ENCODE assay signal across 16 cellular contexts in genomic region chr16:12160815-12161550, GRCh38.
DNase-seq lines count a peak whose midpoint lies in the region; ATAC-seq and TF ChIP-seq lines count a peak whose summit lies in the region.
"Had no signal": no experiment of that assay in that cellular context is flagged by ENCODE, and none has a peak within 500 bp of the region (broad histone marks: within the 10 kb centered on the region; RNA-seq: fewer than 3 reads in every experiment).

No MANE protein-coding gene starts in this region.

- TF ChIP-seq CTCF in GM10248 (IDR thresholded peaks at IDR 0.05; ENCODE audit: control extremely low read depth, extremely low read depth, low read depth, missing control alignments) (no peak), chondrocyte (IDR thresholded peaks at IDR 0.05) (no peak)

- DNase-seq in GM10248 (ENCODE audit: extremely low spot score) = peak; percentile 54
- DNase-seq in chondrocyte (ENCODE audit: low spot score) = no peak
- no peak for DNase-seq in NCI-H1048 (lab: John Stamatoyannopoulos, UW)
- DNase-seq in activated T-helper 1 cell treated with anti-CD3 and anti-CD28 coated beads, Interleukin-12 subunit alpha, Interleukin-12 subunit beta, Interleukin-2, Interleukin-4 antibody, amounts not matched to agents 30 ng/mL and 10 ng/mL and 1 ng/mL, durations not matched to agents 14 hours and 24 hours and 36 hours (ENCODE audit: low spot score) = no peak
- no peak for DNase-seq in T-cell
- DNase-seq: activated B cell treated with CpG ODN at 0.5 μM for 24 hours; activated naive CD4-positive, alpha-beta T cell; DND-41; Karpas-422; naive B cell; NCI-H1092 treated with DMSO at 0.1 percent for 48 hours; Peyer's patch; stimulated activated CD4-positive, alpha-beta T cell treated with anti-CD3 and anti-CD28 coated beads, Interleukin-4, amount 100 ng/mL, for 4 hours had no signal

- peak overlapping the region; percentile 94 for H3K27ac Mint-ChIP-seq in chondrocyte (ENCODE audit: unreplicated experiment)
- no peak overlapping the region for H3K27ac Mint-ChIP-seq in activated T-helper 1 cell treated with anti-CD3 and anti-CD28 coated beads, Interleukin-12 subunit alpha, Interleukin-12 subunit beta, Interleukin-2, Interleukin-4 antibody, amounts not matched to agents 30 ng/mL and 10 ng/mL and 1 ng/mL, durations not matched to agents 14 hours and 24 hours and 36 hours
- no peak overlapping the region for H3K27ac Mint-ChIP-seq in T-cell
- H3K27ac Mint-ChIP-seq: activated B cell treated with CpG ODN at 0.5 μM for 24 hours had no signal

- ATAC-seq in GM18502 (IDR thresholded peaks at IDR 0.05; ENCODE audit: poor library complexity, unreplicated experiment) = peak; percentile 77
- ATAC-seq in HG02884 (IDR thresholded peaks at IDR 0.05; ENCODE audit: unreplicated experiment) = peak; percentile 50
- ATAC-seq in GM18861 (IDR thresholded peaks at IDR 0.05; ENCODE audit: unreplicated experiment) = no peak
- ATAC-seq in T-cell (replicated peaks in 1 of 4) = no peak

- CTCF ChIA-PET in GM10248 (lab: Yijun Ruan, JAX) (interaction anchor here (0.8 to 1.6 kb wide), 2 partner anchors 12 to 18 kb away, joined by 3 to 4 read pairs; no protein-coding TSS in a partner anchor), T-cell (lab: Charles Lee) (no interaction called here)

- no peaks in the 10 kb centered on the region for H3K9me3 Mint-ChIP-seq in chondrocyte (ENCODE audit: low read depth)
- H3K9me3 Mint-ChIP-seq in activated T-helper 1 cell treated with anti-CD3 and anti-CD28 coated beads, Interleukin-12 subunit alpha, Interleukin-12 subunit beta, Interleukin-2, Interleukin-4 antibody, amounts not matched to agents 30 ng/mL and 10 ng/mL and 1 ng/mL, durations not matched to agents 14 hours and 24 hours and 36 hours = no peaks in the 10 kb centered on the region
- no peaks in the 10 kb centered on the region for H3K9me3 Mint-ChIP-seq in T-cell
- H3K9me3 Mint-ChIP-seq: activated B cell treated with CpG ODN at 0.5 μM for 24 hours had no signal

- H3K36me3 Mint-ChIP-seq in chondrocyte (ENCODE audit: low read depth) (no peaks in the 10 kb centered on the region), T-cell (peaks cover 68% of the 10 kb centered on the region)
- H3K36me3 Mint-ChIP-seq in activated T-helper 1 cell treated with anti-CD3 and anti-CD28 coated beads, Interleukin-12 subunit alpha, Interleukin-12 subunit beta, Interleukin-2, Interleukin-4 antibody, amounts not matched to agents 30 ng/mL and 10 ng/mL and 1 ng/mL, durations not matched to agents 14 hours and 24 hours and 36 hours (ENCODE audit: low read depth) = no peaks in the 10 kb centered on the region

- intact Hi-C loops in activated T-helper 1 cell treated with anti-CD3 and anti-CD28 coated beads, Interleukin-12 subunit alpha, Interleukin-12 subunit beta, Interleukin-2, Interleukin-4 antibody, amounts not matched to agents 30 ng/mL and 10 ng/mL and 1 ng/mL, durations not matched to agents 14 hours and 24 hours and 36 hours (cut with micrococcal nuclease) = no loop called here

- H3K4me1 Mint-ChIP-seq in chondrocyte (ENCODE audit: low read depth) (peaks cover 60% of the 10 kb centered on the region), T-cell (peaks cover 0 to 16% (median 2%) of the 10 kb centered on the region in 3 donors)
- no peaks in the 10 kb centered on the region for H3K4me1 Mint-ChIP-seq in activated T-helper 1 cell treated with anti-CD3 and anti-CD28 coated beads, Interleukin-12 subunit alpha, Interleukin-12 subunit beta, Interleukin-2, Interleukin-4 antibody, amounts not matched to agents 30 ng/mL and 10 ng/mL and 1 ng/mL, durations not matched to agents 14 hours and 24 hours and 36 hours (ENCODE audit: low read depth)

- H3K4me3 Mint-ChIP-seq in chondrocyte (ENCODE audit: unreplicated experiment) (no peak overlapping the region), T-cell (no peak overlapping the region)
- no peak overlapping the region for H3K4me3 Mint-ChIP-seq in activated T-helper 1 cell treated with anti-CD3 and anti-CD28 coated beads, Interleukin-12 subunit alpha, Interleukin-12 subunit beta, Interleukin-2, Interleukin-4 antibody, amounts not matched to agents 30 ng/mL and 10 ng/mL and 1 ng/mL, durations not matched to agents 14 hours and 24 hours and 36 hours
- H3K4me3 Mint-ChIP-seq: activated B cell treated with CpG ODN at 0.5 μM for 24 hours, naive B cell had no signal

- H3K27me3 Mint-ChIP-seq in chondrocyte (ENCODE audit: low read depth) (no peaks in the 10 kb centered on the region), T-cell (no peaks in the 10 kb centered on the region)
- H3K27me3 Mint-ChIP-seq in activated T-helper 1 cell treated with anti-CD3 and anti-CD28 coated beads, Interleukin-12 subunit alpha, Interleukin-12 subunit beta, Interleukin-2, Interleukin-4 antibody, amounts not matched to agents 30 ng/mL and 10 ng/mL and 1 ng/mL, durations not matched to agents 14 hours and 24 hours and 36 hours (ENCODE audit: insufficient read depth) = no peaks in the 10 kb centered on the region
- H3K27me3 Mint-ChIP-seq: activated B cell treated with CpG ODN at 0.5 μM for 24 hours, naive B cell had no signal

- POLR2A ChIA-PET in GM10248 (lab: Yijun Ruan, JAX) (no interaction called here), T-cell (lab: Charles Lee) (no interaction called here)

Comparison
In these comparisons a context has a peak if more than half of its experiments do, and no peak if none do; other contexts are left out.
1. ATAC-seq: peak in GM18502 (single experiment) and HG02884 (single experiment); none in GM18861 (single experiment) and T-cell (0 of 4).